In genomic region chr2:158776236-158776635, GRCh38 we compare ENCODE assay signal across 1 cellular context.
TF ChIP-seq lines count a peak whose summit lies in the region.

No MANE protein-coding gene starts in this region.

TF ChIP-seq in SK-N-SH, 30 proteins besides CTCF, POLR2A, EP300 and RAD21 (continued from another document):
- TF ChIP-seq, protein P1, sequence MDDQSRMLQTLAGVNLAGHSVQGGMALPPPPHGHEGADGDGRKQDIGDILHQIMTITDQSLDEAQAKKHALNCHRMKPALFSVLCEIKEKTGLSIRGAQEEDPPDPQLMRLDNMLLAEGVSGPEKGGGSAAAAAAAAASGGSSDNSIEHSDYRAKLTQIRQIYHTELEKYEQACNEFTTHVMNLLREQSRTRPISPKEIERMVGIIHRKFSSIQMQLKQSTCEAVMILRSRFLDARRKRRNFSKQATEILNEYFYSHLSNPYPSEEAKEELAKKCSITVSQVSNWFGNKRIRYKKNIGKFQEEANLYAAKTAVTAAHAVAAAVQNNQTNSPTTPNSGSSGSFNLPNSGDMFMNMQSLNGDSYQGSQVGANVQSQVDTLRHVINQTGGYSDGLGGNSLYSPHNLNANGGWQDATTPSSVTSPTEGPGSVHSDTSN (IDR thresholded peaks at IDR 0.05): no peak
